ENCODE assay signal across 1 cellular context in the genomic region with DNA sequence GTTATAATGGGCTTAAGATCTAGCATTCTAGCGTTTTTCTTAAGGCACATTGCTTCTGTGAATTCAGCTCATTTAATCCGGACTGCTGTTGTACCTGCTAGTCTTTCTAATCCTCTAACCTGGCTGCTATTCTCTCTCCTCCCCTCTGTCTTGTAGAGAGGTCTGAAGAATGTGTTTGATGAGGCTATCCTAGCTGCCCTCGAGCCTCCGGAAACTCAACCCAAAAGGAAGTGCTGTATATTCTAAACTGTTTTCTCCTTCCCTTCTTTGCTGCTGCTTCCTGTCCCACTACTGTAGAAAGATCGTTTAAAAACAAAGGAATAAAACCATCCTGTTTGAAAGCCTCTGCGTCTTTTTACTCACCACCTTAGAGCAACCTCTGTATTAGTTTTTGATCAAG.
TF ChIP-seq lines count a peak whose summit lies in the region.

No MANE protein-coding gene starts in this region.

TF ChIP-seq in GM12878, 131 proteins besides CTCF, POLR2A, EP300 and RAD21:
- TF ChIP-seq ZBTB33 (IDR thresholded peaks at IDR 0.05) (no peak), ETV6 (conservative IDR thresholded peaks at IDR 0.05 in 1 of 2, IDR thresholded peaks at IDR 0.05 in 1 of 2; ENCODE audit: borderline replicate concordance in 1 of 2, low read depth in 1 of 2) (no peak), SUZ12 (IDR thresholded peaks at IDR 0.05; ENCODE audit: unreplicated experiment) (no peak), SPI1 (IDR thresholded peaks at IDR 0.05; ENCODE audit: borderline replicate concordance, insufficient read depth, low read depth, low read length) (no peak), NR2F1 (conservative IDR thresholded peaks at IDR 0.05) (no peak), REST (IDR thresholded peaks at IDR 0.05; ENCODE audit: low read depth, low read length) (no peak), SIN3A (IDR thresholded peaks at IDR 0.05; ENCODE audit: low read depth, low read length) (no peak), HCFC1 (IDR thresholded peaks at IDR 0.05; ENCODE audit: low read length) (no peak), USF1 (IDR thresholded peaks at IDR 0.05; ENCODE audit: borderline replicate concordance, extremely low read length, insufficient read depth, low read depth, low read length) (no peak), CHD4 (IDR thresholded peaks at IDR 0.05) (no peak), JUND (IDR thresholded peaks at IDR 0.05; ENCODE audit: low read depth, low read length) (no peak), DPF2 (IDR thresholded peaks at IDR 0.05) (no peak), PAX8 (IDR thresholded peaks at IDR 0.05) (no peak), HDAC2 (IDR thresholded peaks at IDR 0.05) (no peak), FOS (IDR thresholded peaks at IDR 0.05; ENCODE audit: borderline replicate concordance, extremely low read depth, insufficient read length) (no peak), PML (IDR thresholded peaks at IDR 0.05; ENCODE audit: low read length) (no peak), NR2C1 (IDR thresholded peaks at IDR 0.05) (no peak)
